Comparison of ENCODE assay signal across 9 cellular contexts in genomic region chr2:46351388-46352141, GRCh38. TPM values are rescaled to one million over a fixed set of nuclear protein-coding genes. Genes with fewer than 3 reads are reported as not detected.
DNase-seq lines count a peak whose midpoint lies in the region; ATAC-seq and TF ChIP-seq lines count a peak whose summit lies in the region.
"Had no signal": no experiment of that assay in that cellular context is flagged by ENCODE, and none has a peak within 500 bp of the region (broad histone marks: within the 10 kb centered on the region; RNA-seq: fewer than 3 reads in every experiment).

No MANE protein-coding gene starts in this region.

- TF ChIP-seq CTCF in GM13976 (IDR thresholded peaks at IDR 0.05; ENCODE audit: borderline replicate concordance, control extremely low read depth, extremely low read depth, insufficient read depth, missing control alignments), result no peak
- TF ChIP-seq CTCF in foreskin fibroblast (IDR thresholded peaks at IDR 0.05; ENCODE audit: low read depth, low read length), result no peak

- peak; percentile 30 for ATAC-seq in Right ventricle myocardium superior (ENCODE audit: poor library complexity)

- H3K4me3 ChIP-seq in foreskin fibroblast (ENCODE audit: low read depth in 1 of 2, low read length in 2 of 2), result no peak overlapping the region
- H3K4me3 ChIP-seq: SJCRH30 had no signal

- peak; percentile 78 for DNase-seq in activated CD8-positive, alpha-beta memory T cell treated with anti-CD3 and anti-CD28 coated beads, Interleukin-2, amount 50 U/mL, for 48 hours
- DNase-seq in Right ventricle myocardium superior (peak; percentile 77), GM13976 (ENCODE audit: low spot score) (no peak), foreskin fibroblast (no peak), NCI-H748 (lab: John Stamatoyannopoulos, UW; ENCODE audit: unreplicated experiment) (no peak), posterior cingulate gyrus (no peak)
- peak; percentile 53 to 57 for DNase-seq in stimulated activated CD4-positive, alpha-beta T cell treated with anti-CD3 and anti-CD28 coated beads, Interleukin-2, amount 100 ng/mL, for 48 hours
- DNase-seq: SJCRH30 had no signal

- in situ Hi-C loops in GM18951 (cut with MboI; ENCODE audit: low sequenced_read_pairs, unreplicated experiment), result loop anchor here (25.0 kb wide), 1 partner anchor 339 kb away; no protein-coding TSS in a partner anchor
- in situ Hi-C loops in GM13976 (cut with MboI; ENCODE audit: low sequenced_read_pairs, unreplicated experiment), result no loop called here

- intact Hi-C loops in Right ventricle myocardium superior (cut with DNase I), result loop anchor here (5.0 kb wide), 1 partner anchor 119 kb away; no protein-coding TSS in a partner anchor
- intact Hi-C loops in posterior cingulate gyrus (cut with DNase I), result no loop called here

- TF ChIP-seq POLR2A in GM18951 (IDR thresholded peaks at IDR 0.05; ENCODE audit: extremely low read depth, insufficient read depth, insufficient read length), result peak; percentile 12

RNA-seq across cellular contexts. Expression of gene EPAS1, which starts 54.4 kb away (rescaled TPM):
- total RNA-seq in Right ventricle myocardium superior, result 200 TPM

Comparison
In these comparisons a context has a peak if more than half of its experiments do, and no peak if none do; other contexts are left out.
1. DNase-seq: peak in activated CD8-positive, alpha-beta memory T cell treated with anti-CD3 and anti-CD28 coated beads, Interleukin-2, amount 50 U/mL, for 48 hours (single experiment), Right ventricle myocardium superior (single experiment) and stimulated activated CD4-positive, alpha-beta T cell treated with anti-CD3 and anti-CD28 coated beads, Interleukin-2, amount 100 ng/mL, for 48 hours (2 of 2); none in GM13976 (single experiment), foreskin fibroblast (0 of 2), NCI-H748 (single experiment) and posterior cingulate gyrus (0 of 10).